In genomic region chr9:86818636-86819035, GRCh38 we compare ENCODE assay signal across 1 cellular context.
TF ChIP-seq lines count a peak whose summit lies in the region.

No MANE protein-coding gene starts in this region.

TF ChIP-seq in HEK293, 187 proteins besides CTCF, POLR2A, EP300 and RAD21 (continued from another document):
- TF ChIP-seq ZBTB26 (tag by site-specific recombination; optimal IDR thresholded peaks at IDR 0.05) (no peak), ZNF311 (tag by site-specific recombination; IDR thresholded peaks at IDR 0.05; ENCODE audit: borderline replicate concordance) (no peak), TRIM28 (IDR thresholded peaks at IDR 0.05; ENCODE audit: borderline replicate concordance, low read length) (peak; percentile 69; the same call in 1 of the 2 replicates), OSR2 (tag by site-specific recombination; IDR thresholded peaks at IDR 0.05) (no peak), ZBTB8A (tag by site-specific recombination; IDR thresholded peaks at IDR 0.05) (0 out of 2 replicates have a peak, but pooled peaks have one; percentile 40), ZNF48 (tag by site-specific recombination; IDR thresholded peaks at IDR 0.05) (no peak), ZNF776 (tag by site-specific recombination; IDR thresholded peaks at IDR 0.05; ENCODE audit: borderline replicate concordance) (no peak), ZNF529 (tag by site-specific recombination; IDR thresholded peaks at IDR 0.05; ENCODE audit: insufficient replicate concordance) (peak; percentile 55)
TF ChIP-seq in HEK293: peak in this region for 4.
